8 cellular contexts compared by ENCODE assay signal in genomic region chr5:36239370-36240293, GRCh38. TPM values are rescaled to one million over a fixed set of nuclear protein-coding genes. Genes with fewer than 3 reads are reported as not detected.
DNase-seq lines count a peak whose midpoint lies in the region; ATAC-seq and TF ChIP-seq lines count a peak whose summit lies in the region.

No MANE protein-coding gene starts in this region.

- POLR2A ChIA-PET in A673 (lab: Charles Lee; ENCODE audit: low non-redundant PET) (no interaction called here), MCF 10A (lab: Yijun Ruan, JAX) (interaction anchor here (0.5 to 2.9 kb wide), 6 partner anchors 10 to 637 kb away, joined by 3 to 9 read pairs (median 3); partner anchors contain the start of gene NIPBL), HEK293T (lab: Yijun Ruan, JAX) (interaction anchor here (1.5 kb wide), 1 partner anchor 89 kb away, joined by 4 read pairs; no protein-coding TSS in a partner anchor)

- H3K27me3 ChIP-seq in A673 (replicated peaks; ENCODE audit: insufficient read depth, low read depth, low read length, poor library complexity): no peaks in the 10 kb centered on the region

- peaks cover 32% of the 10 kb centered on the region for H3K4me1 ChIP-seq in A673 (ENCODE audit: insufficient read depth, low read length, poor library complexity, severe bottlenecking)

- intact Hi-C loops in A673 (cut with micrococcal nuclease; ENCODE audit: unreplicated experiment) (loop anchor here (5.0 kb wide), 1 partner anchor 172 kb away; the partner anchor contains the start of gene UGT3A2), MCF 10A (cut with micrococcal nuclease) (loop anchor here (5.0 kb wide), 1 partner anchor 62 kb away; no protein-coding TSS in a partner anchor)

- H3K36me3 Mint-ChIP-seq in MCF 10A (ENCODE audit: insufficient read depth, unreplicated experiment): no peaks in the 10 kb centered on the region
- H3K36me3 Mint-ChIP-seq in naive B cell: no peaks in the 10 kb centered on the region

- H3K4me3 Mint-ChIP-seq in MCF 10A (ENCODE audit: unreplicated experiment) (peak overlapping the region; percentile 86), naive B cell (peak overlapping the region in 6 of 8 donors; percentile 84 to 93 (median 88))

- peak overlapping the region; percentile 92 for H3K27ac ChIP-seq in A673 (ENCODE audit: low read depth, low read length, poor library complexity, severe bottlenecking)

- H3K27ac Mint-ChIP-seq in MCF 10A (ENCODE audit: low read depth, unreplicated experiment) (peak overlapping the region; percentile 98), naive B cell (peak overlapping the region in 5 of 6 donors; percentile 75 to 97 (median 94))

- no peaks in the 10 kb centered on the region for H3K9me3 ChIP-seq in A673 (ENCODE audit: low read depth, low read length, poor library complexity, severe bottlenecking)

- H3K27me3 Mint-ChIP-seq in MCF 10A (ENCODE audit: insufficient read depth, unreplicated experiment): no peaks in the 10 kb centered on the region
- H3K27me3 Mint-ChIP-seq in naive B cell: no peaks in the 10 kb centered on the region

- no peak for DNase-seq in A673 (ENCODE audit: low spot score)
- peak; percentile 77 for DNase-seq in HuH-7 (ENCODE audit: low spot score)
- peak; percentile 4 for DNase-seq in MCF 10A (ENCODE audit: unreplicated experiment)
- DNase-seq in naive B cell: no peak
- DNase-seq in cerebellar nuclear complex (lab: John Stamatoyannopoulos, UW): no peak
- no peak for DNase-seq in RPMI8226
- DNase-seq in HEK293T (ENCODE audit: extremely low spot score): no peak

- BruUV-seq in A673 (replicated peaks; lab: Mats Ljungman, UMichigan) (TSS peak; percentile 39), MCF 10A (replicated peaks; lab: Mats Ljungman, UMichigan) (no TSS peak)

- peak overlapping the region; percentile 84 for H3K4me3 ChIP-seq in A673 (ENCODE audit: low read depth, low read length, poor library complexity, severe bottlenecking)

- ATAC-seq in naive B cell (ENCODE audit: low read depth in 2 of 2) (no peak), GM21619 (IDR thresholded peaks at IDR 0.05; ENCODE audit: unreplicated experiment) (no peak)

- peaks cover 42% of the 10 kb centered on the region for H3K4me1 Mint-ChIP-seq in MCF 10A (ENCODE audit: insufficient read depth, unreplicated experiment)
- peaks cover 32 to 52% (median 33%) of the 10 kb centered on the region in 3 donors for H3K4me1 Mint-ChIP-seq in naive B cell

- TF ChIP-seq CTCF in A673 (conservative IDR thresholded peaks at IDR 0.05; ENCODE audit: low read depth, low read length): no peak
- TF ChIP-seq CTCF in MCF 10A (IDR thresholded peaks at IDR 0.05; ENCODE audit: unreplicated experiment): no peak

- H3K9me3 Mint-ChIP-seq in MCF 10A (ENCODE audit: unreplicated experiment) (no peaks in the 10 kb centered on the region), naive B cell (peaks cover 0 to 1% (median 0%) of the 10 kb centered on the region in 7 donors)

- CTCF ChIA-PET in A673 (lab: Charles Lee): no interaction called here
- CTCF ChIA-PET in MCF 10A (lab: Yijun Ruan, JAX): interaction anchor here (1.0 kb wide), 2 partner anchors 67 to 220 kb away, joined by 3 to 5 read pairs; no protein-coding TSS in a partner anchor
- CTCF ChIA-PET in HEK293T (lab: Yijun Ruan, JAX): interaction anchor here (0.8 kb wide), 1 partner anchor 26 kb away, joined by 3 read pairs; no protein-coding TSS in a partner anchor

- no peaks in the 10 kb centered on the region for H3K36me3 ChIP-seq in A673 (ENCODE audit: insufficient read depth, low read length, poor library complexity, severe bottlenecking)

TF ChIP-seq in HEK293T, 16 proteins besides CTCF, POLR2A, EP300 and RAD21:
- TF ChIP-seq L3MBTL2 (conservative IDR thresholded peaks at IDR 0.05) (no peak), ZNF384 (IDR thresholded peaks at IDR 0.05) (no peak), SUZ12 (IDR thresholded peaks at IDR 0.05) (no peak), CTBP1 (IDR thresholded peaks at IDR 0.05; ENCODE audit: borderline replicate concordance) (no peak), TARDBP (IDR thresholded peaks at IDR 0.05) (no peak), LEF1 (IDR thresholded peaks at IDR 0.05; ENCODE audit: borderline replicate concordance) (no peak), FOXK2 (IDR thresholded peaks at IDR 0.05) (no peak)

RNA-seq across cellular contexts. Expression of gene NADK2, which starts 2.1 kb away (rescaled TPM):
- total RNA-seq in A673 (2021) (31.6 and 37.1 TPM in 2 replicates), MCF 10A (2022) (36.2 and 37.1 TPM in 2 replicates)
- polyA plus RNA-seq in naive B cell (ENCODE audit: low read depth in 6 of 6): 1 to 10 TPM; 1.0 to 7.1 (median 4.2) TPM

Comparison
In these comparisons a context has a peak if more than half of its experiments do, and no peak if none do; other contexts are left out.
1. DNase-seq: peak in HuH-7 (single experiment) and MCF 10A (single experiment); none in A673 (single experiment), naive B cell (single experiment), cerebellar nuclear complex (0 of 2), RPMI8226 (single experiment) and HEK293T (single experiment).